ENCODE assay signal across 8 cellular contexts in the genomic region with DNA sequence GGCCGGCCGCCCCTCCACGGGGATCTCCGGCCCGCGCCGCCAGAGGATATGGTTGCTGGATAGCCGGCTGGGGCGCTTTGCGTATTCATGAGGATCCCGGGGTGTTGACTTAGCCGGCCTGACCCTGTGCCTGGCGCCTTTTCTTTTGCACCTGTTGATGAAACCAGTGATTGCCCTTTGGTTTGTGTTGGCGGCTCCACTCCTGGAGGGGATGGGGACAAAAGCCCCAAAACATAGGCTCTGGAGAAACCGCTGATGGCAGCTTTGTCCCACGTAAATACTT. TPM values are rescaled to one million over a fixed set of nuclear protein-coding genes. Genes with fewer than 3 reads are reported as not detected.
DNase-seq lines count a peak whose midpoint lies in the region; ATAC-seq and TF ChIP-seq lines count a peak whose summit lies in the region.

No MANE protein-coding gene starts in this region.

- no peak for TF ChIP-seq POLR2A in gastrocnemius medialis (IDR thresholded peaks at IDR 0.05)

- no peaks in the 10 kb centered on the region for H3K9me3 Mint-ChIP-seq in activated naive CD4-positive, alpha-beta T cell treated with anti-CD3 and anti-CD28 coated beads, Interleukin-2, amount 50 U/mL, for 24 hours

- H3K9me3 ChIP-seq in GM23248 (ENCODE audit: low read depth) (no peaks in the 10 kb centered on the region), right atrium auricular region (no peaks in the 10 kb centered on the region), gastrocnemius medialis (no peaks in the 10 kb centered on the region)

- H3K27ac ChIP-seq in GM23248 (no peak overlapping the region), right atrium auricular region (peak overlapping the region; percentile 80 to 82), gastrocnemius medialis (peak overlapping the region; percentile 52 to 78 (median 66))

- peak; percentile 46 to 50 for ATAC-seq in gastrocnemius medialis

- H3K4me3 ChIP-seq in GM12865 (ENCODE audit: low read depth, low read length) (peak overlapping the region; percentile 75), GM23248 (peak overlapping the region; percentile 96), right atrium auricular region (peak overlapping the region; percentile 69 to 84), gastrocnemius medialis (peak overlapping the region; percentile 71 to 93 (median 88))

- H3K4me1 ChIP-seq in GM23248 (ENCODE audit: insufficient read depth) (peaks cover 17% of the 10 kb centered on the region), right atrium auricular region (peaks cover 0 to 15% of the 10 kb centered on the region in 2 donors), gastrocnemius medialis (peaks cover 0 to 7% of the 10 kb centered on the region in 2 donors)

- H3K4me2 ChIP-seq in GM23248 (ENCODE audit: unreplicated experiment): peak overlapping the region; percentile 99

- peak overlapping the region; percentile 89 for H3K4me3 Mint-ChIP-seq in activated naive CD4-positive, alpha-beta T cell treated with anti-CD3 and anti-CD28 coated beads, Interleukin-2, amount 50 U/mL, for 24 hours

- in situ Hi-C loops in GM23248 (cut with MboI) (no loop called here), gastrocnemius medialis (cut with MboI; ENCODE audit: low sequenced_read_pairs in 4 of 4) (loop anchor here in 1 of 4 donors (10.0 kb wide), 1 partner anchor 83 kb away; no protein-coding TSS in a partner anchor)

- no peaks in the 10 kb centered on the region for H3K36me3 ChIP-seq in GM23248 (ENCODE audit: low read depth)
- H3K36me3 ChIP-seq in right atrium auricular region: no peaks in the 10 kb centered on the region
- no peaks in the 10 kb centered on the region for H3K36me3 ChIP-seq in gastrocnemius medialis

- WGBS in GM23248 (ENCODE audit: low coverage in 1 of 2, low lambda C conversion rate in 2 of 2, missing lambda C conversion rate in 2 of 2), 2 experiments: 2% methylated on average over 16 of the region's 16 CpGs

- peaks cover 31% of the 10 kb centered on the region for H3F3A ChIP-seq in GM23248 (ENCODE audit: insufficient read depth)

- peaks cover 52% of the 10 kb centered on the region for H3K4me1 Mint-ChIP-seq in activated naive CD4-positive, alpha-beta T cell treated with anti-CD3 and anti-CD28 coated beads, Interleukin-2, amount 50 U/mL, for 24 hours

- intact Hi-C loops in gastrocnemius medialis (cut with DNase I; ENCODE audit: low total_unique reads): loop anchor here (5.0 kb wide), 1 partner anchor 160 kb away; a partner anchor contains a TSS

- H3K27me3 Mint-ChIP-seq in activated naive CD4-positive, alpha-beta T cell treated with anti-CD3 and anti-CD28 coated beads, Interleukin-2, amount 50 U/mL, for 24 hours: no peaks in the 10 kb centered on the region

- peak; percentile 54 for DNase-seq in GM12865 (ENCODE audit: low read depth)
- DNase-seq in GM23248: peak; percentile 74
- DNase-seq in NCI-H1092 treated with DMSO at 0.1 percent for 48 hours (lab: John Stamatoyannopoulos, UW): peak; percentile 57
- DNase-seq in right atrium auricular region (ENCODE audit: low spot score): no peak
- DNase-seq in gastrocnemius medialis: no peak
- DNase-seq in activated gamma-delta T cell (lab: John Stamatoyannopoulos, UW): no peak
- no peak for DNase-seq in NCI-H1048 (lab: John Stamatoyannopoulos, UW)

- H4K20me1 ChIP-seq in GM23248 (ENCODE audit: insufficient read depth): no peaks in the 10 kb centered on the region

- H3K9me2 ChIP-seq in GM23248 (ENCODE audit: insufficient read depth): no peaks in the 10 kb centered on the region

- peak overlapping the region; percentile 89 for H3K9ac ChIP-seq in GM23248

- TF ChIP-seq CTCF in GM12865 (IDR thresholded peaks at IDR 0.05; ENCODE audit: insufficient read depth, low read depth, low read length, missing control alignments) (no peak), right atrium auricular region (IDR thresholded peaks at IDR 0.05) (no peak), gastrocnemius medialis (IDR thresholded peaks at IDR 0.05 in 4 of 5, conservative IDR thresholded peaks at IDR 0.05 in 1 of 5) (no peak)

- H3K27me3 ChIP-seq in GM23248 (replicated peaks; ENCODE audit: insufficient read depth) (no peaks in the 10 kb centered on the region), right atrium auricular region (no peaks in the 10 kb centered on the region), gastrocnemius medialis (no peaks in the 10 kb centered on the region)

- H3K36me3 Mint-ChIP-seq in activated naive CD4-positive, alpha-beta T cell treated with anti-CD3 and anti-CD28 coated beads, Interleukin-2, amount 50 U/mL, for 24 hours: no peaks in the 10 kb centered on the region

- peaks cover 51% of the 10 kb centered on the region for H3K79me2 ChIP-seq in GM23248 (ENCODE audit: insufficient read depth)

- H2AFZ ChIP-seq in GM23248: peak overlapping the region; percentile 60

- peak overlapping the region; percentile 91 for H3K27ac Mint-ChIP-seq in activated naive CD4-positive, alpha-beta T cell treated with anti-CD3 and anti-CD28 coated beads, Interleukin-2, amount 50 U/mL, for 24 hours

RNA-seq across cellular contexts. Expression of a gene that starts 0.6 kb away (rescaled TPM):
- total RNA-seq in GM23248 (2014; rRNA removed; shearing (Covaris generic)): 25.3 and 28.6 TPM in 2 replicates
- polyA plus RNA-seq in GM23248 (2016; fragmentation: Nextera tagmentation; extraction: Ambion mirVana): 17.6 and 20.5 TPM in 2 replicates
- total RNA-seq in right atrium auricular region: 10 to 100 TPM; 10.1 to 20.0 TPM
- total RNA-seq in gastrocnemius medialis: 10 to 100 TPM in 1 of 4 donors, 1 to 10 TPM in 3; 3.9 to 17.0 (median 7.0) TPM

Comparison
In these comparisons a context has a peak if more than half of its experiments do, and no peak if none do; other contexts are left out.
1. DNase-seq: peak in GM12865 (single experiment), GM23248 (single experiment) and NCI-H1092 treated with DMSO at 0.1 percent for 48 hours (single experiment); none in right atrium auricular region (single experiment), gastrocnemius medialis (0 of 2), activated gamma-delta T cell (single experiment) and NCI-H1048 (single experiment).
2. Peak in every context shown above with its lines, with median percentiles within 50 percentile points of each other: H3K4me3 ChIP-seq.